Comparison of ENCODE assay signal across 9 cellular contexts in the genomic region with DNA sequence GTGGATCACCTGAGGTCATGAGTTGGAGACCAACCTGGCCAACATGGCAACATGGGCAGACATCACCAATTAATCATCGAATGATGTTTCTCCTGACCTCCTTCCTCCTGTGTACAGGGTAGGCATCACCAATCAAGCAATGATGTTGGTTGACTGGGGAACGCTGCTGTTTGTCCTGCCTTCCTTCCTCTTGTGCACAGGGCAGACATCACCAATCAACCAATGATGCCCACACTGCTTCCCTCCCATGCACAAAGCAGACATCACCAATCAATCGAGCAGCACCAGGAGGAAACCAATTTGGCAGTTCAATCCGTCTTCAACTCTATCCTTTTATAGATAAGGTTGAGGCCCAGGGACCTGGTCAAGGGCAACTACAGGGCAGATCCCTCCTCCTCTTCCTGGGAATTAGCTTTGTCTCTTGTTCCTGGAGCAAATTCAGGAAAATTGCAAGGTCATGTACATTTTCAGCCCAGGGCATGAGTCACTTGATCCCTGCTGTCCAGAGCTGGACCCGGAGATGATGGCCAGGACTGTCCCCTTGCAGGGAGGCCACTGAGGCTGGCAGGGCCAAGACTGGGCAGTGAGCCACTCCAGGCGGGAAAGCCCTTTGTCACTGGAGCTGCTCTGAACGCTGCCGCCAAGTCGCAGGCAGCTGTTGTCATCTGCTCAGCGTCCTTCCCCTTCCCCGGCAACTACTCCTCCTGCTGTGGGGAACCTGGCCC. TPM values are rescaled to one million over a fixed set of nuclear protein-coding genes. Genes with fewer than 3 reads are reported as not detected.
DNase-seq lines count a peak whose midpoint lies in the region; ATAC-seq lines count a peak whose summit lies in the region.
"Had no signal": no experiment of that assay in that cellular context is flagged by ENCODE, and none has a peak within 500 bp of the region (broad histone marks: within the 10 kb centered on the region; RNA-seq: fewer than 3 reads in every experiment).

No MANE protein-coding gene starts in this region.

- POLR2A ChIA-PET in naive thymus-derived CD8-positive, alpha-beta T cell (lab: Charles Lee) = interaction anchor here (2.0 kb wide), 1 partner anchor 71 kb away, joined by 4 read pairs; no protein-coding TSS in a partner anchor

- no peak overlapping the region for H3K4me3 Mint-ChIP-seq in naive thymus-derived CD8-positive, alpha-beta T cell
- no peak overlapping the region for H3K4me3 Mint-ChIP-seq in activated T-helper 17 cell treated with anti-CD3 and anti-CD28 coated beads, Interleukin-2, amount 50 U/mL, for 72 hours

- H3K27me3 ChIP-seq in MG63 = no peaks in the 10 kb centered on the region

- peaks cover 0 to 4% (median 0%) of the 10 kb centered on the region in 9 donors for H3K9me3 Mint-ChIP-seq in naive thymus-derived CD8-positive, alpha-beta T cell
- H3K9me3 Mint-ChIP-seq in activated T-helper 17 cell treated with anti-CD3 and anti-CD28 coated beads, Interleukin-2, amount 50 U/mL, for 72 hours = no peaks in the 10 kb centered on the region

- no peaks in the 10 kb centered on the region for H3K27me3 Mint-ChIP-seq in naive thymus-derived CD8-positive, alpha-beta T cell
- no peaks in the 10 kb centered on the region for H3K27me3 Mint-ChIP-seq in activated T-helper 17 cell treated with anti-CD3 and anti-CD28 coated beads, Interleukin-2, amount 50 U/mL, for 72 hours

- H3K4me3 ChIP-seq in MG63 = no peak overlapping the region

- H3K9me3 ChIP-seq in MG63 = peaks cover 2% of the 10 kb centered on the region; the same call in 1 of the 2 replicates

- peak overlapping the region in 6 of 10 donors; percentile 39 to 86 (median 76) for H3K27ac Mint-ChIP-seq in naive thymus-derived CD8-positive, alpha-beta T cell
- no peak overlapping the region for H3K27ac Mint-ChIP-seq in activated T-helper 17 cell treated with anti-CD3 and anti-CD28 coated beads, Interleukin-2, amount 50 U/mL, for 72 hours

- DNase-seq in Daoy (ENCODE audit: low read depth) (peak; percentile 30), MG63 (peak; percentile 27), astrocyte of the hippocampus (ENCODE audit: low read depth, low spot score) (peak; percentile 18), NCI-H2107 (lab: John Stamatoyannopoulos, UW) (no peak)
- DNase-seq in naive thymus-derived CD8-positive, alpha-beta T cell = no peak
- DNase-seq: NCI-H2081 had no signal

- H3K4me1 Mint-ChIP-seq in naive thymus-derived CD8-positive, alpha-beta T cell = peaks cover 17 to 36% (median 23%) of the 10 kb centered on the region in 4 donors
- H3K4me1 Mint-ChIP-seq in activated T-helper 17 cell treated with anti-CD3 and anti-CD28 coated beads, Interleukin-2, amount 50 U/mL, for 72 hours = peaks cover 23% of the 10 kb centered on the region

- no peak for ATAC-seq in naive thymus-derived CD8-positive, alpha-beta T cell
- ATAC-seq in HG03521 (IDR thresholded peaks at IDR 0.05; ENCODE audit: unreplicated experiment) = no peak
- ATAC-seq in activated T-helper 17 cell treated with anti-CD3 and anti-CD28 coated beads, Interleukin-2, amount 50 U/mL, for 72 hours (replicated peaks) = no peak
- no peak for ATAC-seq in GM18858 (IDR thresholded peaks at IDR 0.05; ENCODE audit: unreplicated experiment)

- no peaks in the 10 kb centered on the region for H3K36me3 ChIP-seq in MG63

- H3K36me3 Mint-ChIP-seq in naive thymus-derived CD8-positive, alpha-beta T cell = peaks cover 0 to 3% (median 0%) of the 10 kb centered on the region in 3 donors
- H3K36me3 Mint-ChIP-seq in activated T-helper 17 cell treated with anti-CD3 and anti-CD28 coated beads, Interleukin-2, amount 50 U/mL, for 72 hours (ENCODE audit: low read depth) = peaks cover 8% of the 10 kb centered on the region

RNA-seq across cellular contexts. Expression of a gene that starts 5.3 kb away (rescaled TPM):
- total RNA-seq in Daoy (2014; rRNA removed; shearing (Covaris generic)) = 53.9 and 54.1 TPM in 2 replicates
- 20.1 and 34.5 TPM in 2 replicates for total RNA-seq in MG63 (2014; rRNA removed; shearing (Covaris generic); ENCODE audit: low replicate concordance)
- 100 to 1,000 TPM; 168 to 175 TPM for total RNA-seq in naive thymus-derived CD8-positive, alpha-beta T cell
- 10 to 100 TPM; 25.4 to 67.6 (median 26.4) TPM for polyA plus RNA-seq in naive thymus-derived CD8-positive, alpha-beta T cell
- total RNA-seq in activated T-helper 17 cell treated with anti-CD3 and anti-CD28 coated beads, Interleukin-2, amount 50 U/mL, for 72 hours = 10 to 100 TPM; 50.2 to 50.7 TPM

RNA-seq across cellular contexts. Expression of a gene that starts 30.4 kb away (rescaled TPM):
- total RNA-seq in Daoy (2014; rRNA removed; shearing (Covaris generic)) = 4.0 and 11.1 TPM in 2 replicates
- total RNA-seq in MG63 (2014; rRNA removed; shearing (Covaris generic); ENCODE audit: low replicate concordance) = 3.6 TPM in 1 of 2 replicates, not detected in the other
- total RNA-seq in naive thymus-derived CD8-positive, alpha-beta T cell = 1 to 10 TPM; 4.2 to 4.5 TPM
- 1 to 10 TPM; 1.9 to 3.6 (median 3.6) TPM for polyA plus RNA-seq in naive thymus-derived CD8-positive, alpha-beta T cell
- 10 to 100 TPM; 11.6 to 12.2 TPM for total RNA-seq in activated T-helper 17 cell treated with anti-CD3 and anti-CD28 coated beads, Interleukin-2, amount 50 U/mL, for 72 hours

RNA-seq across cellular contexts. Expression of a gene that starts 30.4 kb away (rescaled TPM):
- total RNA-seq in Daoy (2014; rRNA removed; shearing (Covaris generic)) = 51.6 and 65.8 TPM in 2 replicates
- 33.0 and 41.5 TPM in 2 replicates for total RNA-seq in MG63 (2014; rRNA removed; shearing (Covaris generic); ENCODE audit: low replicate concordance)
- 10 to 100 TPM; 20.7 to 23.4 TPM for total RNA-seq in naive thymus-derived CD8-positive, alpha-beta T cell
- 10 to 100 TPM; 12.1 to 15.5 (median 12.5) TPM for polyA plus RNA-seq in naive thymus-derived CD8-positive, alpha-beta T cell
- 10 to 100 TPM; 31.7 to 36.4 TPM for total RNA-seq in activated T-helper 17 cell treated with anti-CD3 and anti-CD28 coated beads, Interleukin-2, amount 50 U/mL, for 72 hours

RNA-seq across cellular contexts. Expression of a gene that starts 50.4 kb away (rescaled TPM):
- 66.9 and 76.5 TPM in 2 replicates for total RNA-seq in Daoy (2014; rRNA removed; shearing (Covaris generic))
- total RNA-seq in MG63 (2014; rRNA removed; shearing (Covaris generic); ENCODE audit: low replicate concordance) = 51.7 and 70.7 TPM in 2 replicates
- total RNA-seq in naive thymus-derived CD8-positive, alpha-beta T cell = 100 to 1,000 TPM; 106 to 109 TPM
- 100 to 1,000 TPM; 153 to 207 (median 155) TPM for polyA plus RNA-seq in naive thymus-derived CD8-positive, alpha-beta T cell
- total RNA-seq in activated T-helper 17 cell treated with anti-CD3 and anti-CD28 coated beads, Interleukin-2, amount 50 U/mL, for 72 hours = 100 to 1,000 TPM in 1 of 2 donors, 10 to 100 TPM in 1; 84.4 to 109 TPM

Comparison
In these comparisons a context has a peak if more than half of its experiments do, and no peak if none do; other contexts are left out.
1. DNase-seq: peak in Daoy (single experiment), MG63 (single experiment) and astrocyte of the hippocampus (single experiment); none in naive thymus-derived CD8-positive, alpha-beta T cell (0 of 10) and NCI-H2107 (single experiment).